8 cellular contexts compared by ENCODE assay signal in genomic region chr6:132768051-132768517, GRCh38. TPM values are rescaled to one million over a fixed set of nuclear protein-coding genes. Genes with fewer than 3 reads are reported as not detected.
DNase-seq lines count a peak whose midpoint lies in the region; ATAC-seq and TF ChIP-seq lines count a peak whose summit lies in the region.

No MANE protein-coding gene starts in this region.

- H3K27me3 ChIP-seq in fibroblast of lung (ENCODE audit: control insufficient read depth, insufficient read depth, low read length), result no peaks in the 10 kb centered on the region
- H3K27me3 ChIP-seq in neutrophil, result peaks cover 18% of the 10 kb centered on the region

- ATAC-seq in GM21825 (IDR thresholded peaks at IDR 0.05; ENCODE audit: unreplicated experiment), result peak; percentile 74

- DNase-seq in SIG-M5 treated with dmso at 0.1 percent for 504 hours (lab: John Stamatoyannopoulos, UW; ENCODE audit: unreplicated experiment) (peak; percentile 41), SIG-M5 (lab: John Stamatoyannopoulos, UW) (no peak), HUDEP-2 (lab: John Stamatoyannopoulos, UW; ENCODE audit: unreplicated experiment in 76 of 76) (peak in 53 of 76 experiments; percentile 8 to 78 (median 40)), fibroblast of lung (ENCODE audit: low read depth in 2 of 2) (peak in 1 of 2 donors; percentile 25), hepatic stellate cell (ENCODE audit: low spot score) (no peak)
- peak; percentile 14 for DNase-seq in T-helper 2 cell treated with Interferon-gamma antibody and Interleukin-4, amounts not matched to agents 5 μg/mL and 100 μg/mL, for 36 hours (ENCODE audit: low spot score)

- TF ChIP-seq CTCF in fibroblast of lung (conservative IDR thresholded peaks at IDR 0.05 in 1 of 2, IDR thresholded peaks at IDR 0.05 in 1 of 2; ENCODE audit: low read depth in 1 of 2, low read length in 2 of 2) (peak; percentile 4 to 28), neutrophil (IDR thresholded peaks at IDR 0.05) (peak; percentile 97)

- H3K36me3 Mint-ChIP-seq in T-helper 2 cell treated with Interferon-gamma antibody and Interleukin-4, amounts not matched to agents 5 μg/mL and 100 μg/mL, for 36 hours (ENCODE audit: low read depth), result peaks cover 8% of the 10 kb centered on the region

- no peaks in the 10 kb centered on the region for H3K79me2 ChIP-seq in fibroblast of lung (ENCODE audit: control insufficient read depth, insufficient read depth, low read length)

- H3K4me3 ChIP-seq in fibroblast of lung (replicated peaks in 1 of 4; ENCODE audit: control extremely low read depth in 1 of 4, insufficient read depth in 1 of 4, low read depth in 3 of 4, low read length in 4 of 4), result no peak overlapping the region
- peak overlapping the region; percentile 37 to 50 for H3K4me3 ChIP-seq in neutrophil (ENCODE audit: low read depth in 1 of 2, low read length in 1 of 2)

- H3K9ac ChIP-seq in fibroblast of lung (ENCODE audit: insufficient read depth, low read length), result no peak overlapping the region

- peaks cover 15% of the 10 kb centered on the region for H3K4me1 Mint-ChIP-seq in T-helper 2 cell treated with Interferon-gamma antibody and Interleukin-4, amounts not matched to agents 5 μg/mL and 100 μg/mL, for 36 hours (ENCODE audit: low read depth)

- H3K36me3 ChIP-seq in fibroblast of lung (ENCODE audit: control insufficient read depth, insufficient read depth, low read length) (no peaks in the 10 kb centered on the region), neutrophil (no peaks in the 10 kb centered on the region)

- no peaks in the 10 kb centered on the region for H4K20me1 ChIP-seq in fibroblast of lung (ENCODE audit: control insufficient read depth, extremely low read depth, insufficient read depth, low read length)

- no peak overlapping the region for H3K27ac Mint-ChIP-seq in T-helper 2 cell treated with Interferon-gamma antibody and Interleukin-4, amounts not matched to agents 5 μg/mL and 100 μg/mL, for 36 hours

- H3K27me3 Mint-ChIP-seq in T-helper 2 cell treated with Interferon-gamma antibody and Interleukin-4, amounts not matched to agents 5 μg/mL and 100 μg/mL, for 36 hours (ENCODE audit: low read depth), result no peaks in the 10 kb centered on the region

- H3K4me1 ChIP-seq in fibroblast of lung (ENCODE audit: control insufficient read depth, extremely low read depth, insufficient read depth, low read length), result peaks cover 6% of the 10 kb centered on the region
- H3K4me1 ChIP-seq in neutrophil (ENCODE audit: control insufficient read depth in 1 of 2, insufficient read depth in 1 of 2, low read depth in 1 of 2, low read length in 1 of 2), result peaks cover 27 to 30% of the 10 kb centered on the region in 2 experiments

- H3K27ac ChIP-seq in fibroblast of lung (ENCODE audit: insufficient read depth, low read length), result no peak overlapping the region
- peak overlapping the region; percentile 60 for H3K27ac ChIP-seq in neutrophil

- no peak overlapping the region for H2AFZ ChIP-seq in fibroblast of lung (ENCODE audit: low read length)

- no peak overlapping the region for H3K4me3 Mint-ChIP-seq in T-helper 2 cell treated with Interferon-gamma antibody and Interleukin-4, amounts not matched to agents 5 μg/mL and 100 μg/mL, for 36 hours

- no peaks in the 10 kb centered on the region for H3K9me3 Mint-ChIP-seq in T-helper 2 cell treated with Interferon-gamma antibody and Interleukin-4, amounts not matched to agents 5 μg/mL and 100 μg/mL, for 36 hours

- no peaks in the 10 kb centered on the region for H3K9me3 ChIP-seq in fibroblast of lung (ENCODE audit: control insufficient read depth, insufficient read depth, low read depth, low read length)
- H3K9me3 ChIP-seq in neutrophil, result no peaks in the 10 kb centered on the region

- no peak overlapping the region for H3K4me2 ChIP-seq in fibroblast of lung (ENCODE audit: extremely low read depth, insufficient read depth, low read length)

RNA-seq across cellular contexts. Expression of gene VNN2, which starts 10.4 kb away (rescaled TPM):
- total RNA-seq in fibroblast of lung, result under 0.01 and 0.33 TPM in 2 replicates
- polyA plus RNA-seq in fibroblast of lung, result 0.06 and 0.42 TPM in 2 replicates
- 0.07 and 0.44 TPM in 2 replicates for polyA plus RNA-seq in fibroblast of lung (2012)
- polyA minus RNA-seq in fibroblast of lung (ENCODE audit: low replicate concordance), result not detected in 2 replicates

RNA-seq across cellular contexts. Expression of gene SLC18B1, which starts 30.4 kb away (rescaled TPM):
- 7.2 and 8.1 TPM in 2 replicates for total RNA-seq in fibroblast of lung
- polyA plus RNA-seq in fibroblast of lung, result 4.9 and 5.9 TPM in 2 replicates
- polyA plus RNA-seq in fibroblast of lung (2012), result 2.9 and 3.0 TPM in 2 replicates
- 1.4 TPM in 2 replicates for polyA minus RNA-seq in fibroblast of lung (ENCODE audit: low replicate concordance)

RNA-seq across cellular contexts. Expression of gene RPS12, which starts 46.3 kb away (rescaled TPM):
- 1,467 and 1,811 TPM in 2 replicates for total RNA-seq in fibroblast of lung
- 3,327 and 3,609 TPM in 2 replicates for polyA plus RNA-seq in fibroblast of lung
- 3,229 and 3,256 TPM in 2 replicates for polyA plus RNA-seq in fibroblast of lung (2012)
- polyA minus RNA-seq in fibroblast of lung (ENCODE audit: low replicate concordance), result 1,163 and 1,270 TPM in 2 replicates

RNA-seq across cellular contexts. Expression of gene VNN1, which starts 54.2 kb away (rescaled TPM):
- total RNA-seq in fibroblast of lung, result not detected in 2 replicates
- not detected in 2 replicates for polyA plus RNA-seq in fibroblast of lung
- not detected in 2 replicates for polyA plus RNA-seq in fibroblast of lung (2012)
- not detected in 2 replicates for polyA minus RNA-seq in fibroblast of lung (ENCODE audit: low replicate concordance)

Comparison
In these comparisons a context has a peak if more than half of its experiments do, and no peak if none do; other contexts are left out.
1. DNase-seq: peak in SIG-M5 treated with dmso at 0.1 percent for 504 hours (single experiment), HUDEP-2 (53 of 76) and T-helper 2 cell treated with Interferon-gamma antibody and Interleukin-4, amounts not matched to agents 5 μg/mL and 100 μg/mL, for 36 hours (single experiment); none in SIG-M5 (single experiment) and hepatic stellate cell (single experiment).
2. H3K4me3 ChIP-seq: peak in neutrophil (2 of 2); none in fibroblast of lung (0 of 4).